In the genomic region with DNA sequence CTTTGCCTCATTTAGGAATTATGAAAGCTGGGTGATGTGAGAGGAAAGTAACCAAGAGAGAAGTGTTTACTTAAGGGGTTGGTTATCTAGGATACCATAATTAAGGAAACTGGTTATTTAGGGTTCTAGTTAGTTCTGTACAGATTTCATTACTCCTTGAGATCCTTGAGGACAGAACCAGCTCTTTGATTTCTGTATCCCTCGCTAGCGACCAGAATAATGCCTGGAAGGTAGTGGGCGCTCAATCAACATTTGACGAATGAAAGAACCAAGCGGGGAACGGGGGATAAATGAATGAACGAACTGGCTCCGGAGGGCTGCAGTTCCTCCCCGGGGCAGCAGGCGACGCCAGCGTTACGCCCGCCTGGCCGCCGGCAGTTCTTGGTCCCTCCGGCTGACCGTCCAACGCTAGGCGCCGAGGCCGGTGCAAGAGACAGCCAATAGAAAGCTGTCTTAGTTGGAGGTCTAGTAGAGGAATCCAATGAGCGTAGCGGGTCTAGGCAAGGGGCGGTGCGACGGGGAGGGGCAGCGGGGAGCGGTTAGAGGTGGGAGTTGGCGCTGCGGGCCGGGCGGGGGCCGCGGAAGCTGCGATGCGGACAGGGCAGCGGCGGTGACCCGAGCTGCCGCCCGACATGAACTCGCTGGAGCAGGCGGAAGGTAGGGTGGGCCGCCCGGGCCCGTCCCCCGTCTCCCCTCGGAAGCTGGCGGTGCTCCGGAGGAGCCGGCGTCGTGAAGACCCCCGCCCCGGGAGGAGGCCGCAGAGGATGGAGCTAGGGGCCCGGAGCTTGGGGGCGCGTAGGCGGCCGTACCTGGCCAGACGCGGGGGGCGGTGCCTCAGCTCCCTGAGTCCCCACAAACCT, we compare ENCODE assay signal across 1 cellular context.
A peak's percentile ranks its signal among the peaks of the same experiment; 100 is the strongest.
TF ChIP-seq lines count a peak whose summit lies in the region.

A gene with protein sequence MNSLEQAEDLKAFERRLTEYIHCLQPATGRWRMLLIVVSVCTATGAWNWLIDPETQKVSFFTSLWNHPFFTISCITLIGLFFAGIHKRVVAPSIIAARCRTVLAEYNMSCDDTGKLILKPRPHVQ (plus strand): TSS at position 542 of the 860 bp plus-strand sequence. CDS start 91 bp downstream, at position 633.

TF ChIP-seq in HepG2, 621 proteins besides CTCF, POLR2A, EP300 and RAD21 (continued from another document and continues in another):
- peak; percentile 97 for TF ChIP-seq PATZ1 (CRISPR knock-in tag; IDR thresholded peaks at IDR 0.05)
- TF ChIP-seq ATF1 (CRISPR knock-in tag; IDR thresholded peaks at IDR 0.05), result no peak
- TF ChIP-seq MIER2 (CRISPR knock-in tag; IDR thresholded peaks at IDR 0.05), result no peak; the same call in 1 of the 2 replicates
- TF ChIP-seq ZNF777 (CRISPR knock-in tag; IDR thresholded peaks at IDR 0.05), result peak; percentile 83
- peak; percentile 41; the same call in 1 of the 2 replicates for TF ChIP-seq ZNF597 (CRISPR knock-in tag; IDR thresholded peaks at IDR 0.05)
- no peak for TF ChIP-seq ATF7 (IDR thresholded peaks at IDR 0.05)
- no peak; the same call in 1 of the 2 replicates for TF ChIP-seq ATF7 (CRISPR knock-in tag; IDR thresholded peaks at IDR 0.05)
- peak; percentile 100 for TF ChIP-seq ZMYM4 (CRISPR knock-in tag; IDR thresholded peaks at IDR 0.05)
- TF ChIP-seq MAZ (IDR thresholded peaks at IDR 0.05; ENCODE audit: borderline replicate concordance, low read depth, low read length), result peak; percentile 100
- peak; percentile 100 for TF ChIP-seq MAZ (CRISPR knock-in tag; IDR thresholded peaks at IDR 0.05; ENCODE audit: low read depth)
- TF ChIP-seq, protein P1, sequence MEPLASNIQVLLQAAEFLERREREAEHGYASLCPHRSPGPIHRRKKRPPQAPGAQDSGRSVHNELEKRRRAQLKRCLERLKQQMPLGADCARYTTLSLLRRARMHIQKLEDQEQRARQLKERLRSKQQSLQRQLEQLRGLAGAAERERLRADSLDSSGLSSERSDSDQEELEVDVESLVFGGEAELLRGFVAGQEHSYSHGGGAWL (CRISPR knock-in tag; IDR thresholded peaks at IDR 0.05), result peak; percentile 87
- peak; percentile 60 for TF ChIP-seq HCFC1 (IDR thresholded peaks at IDR 0.05; ENCODE audit: low read depth, low read length)
- peak; percentile 70; the same call in 1 of the 2 replicates for TF ChIP-seq KDM5A (IDR thresholded peaks at IDR 0.05; ENCODE audit: borderline replicate concordance, low read length)
- no peak for TF ChIP-seq ZNF263 (CRISPR knock-in tag; IDR thresholded peaks at IDR 0.05)
- no peak for TF ChIP-seq ZC3H4 (CRISPR knock-in tag; IDR thresholded peaks at IDR 0.05; ENCODE audit: borderline replicate concordance)
- no peak for TF ChIP-seq GRHL1 (CRISPR knock-in tag; conservative IDR thresholded peaks at IDR 0.05)
- TF ChIP-seq, protein P2, sequence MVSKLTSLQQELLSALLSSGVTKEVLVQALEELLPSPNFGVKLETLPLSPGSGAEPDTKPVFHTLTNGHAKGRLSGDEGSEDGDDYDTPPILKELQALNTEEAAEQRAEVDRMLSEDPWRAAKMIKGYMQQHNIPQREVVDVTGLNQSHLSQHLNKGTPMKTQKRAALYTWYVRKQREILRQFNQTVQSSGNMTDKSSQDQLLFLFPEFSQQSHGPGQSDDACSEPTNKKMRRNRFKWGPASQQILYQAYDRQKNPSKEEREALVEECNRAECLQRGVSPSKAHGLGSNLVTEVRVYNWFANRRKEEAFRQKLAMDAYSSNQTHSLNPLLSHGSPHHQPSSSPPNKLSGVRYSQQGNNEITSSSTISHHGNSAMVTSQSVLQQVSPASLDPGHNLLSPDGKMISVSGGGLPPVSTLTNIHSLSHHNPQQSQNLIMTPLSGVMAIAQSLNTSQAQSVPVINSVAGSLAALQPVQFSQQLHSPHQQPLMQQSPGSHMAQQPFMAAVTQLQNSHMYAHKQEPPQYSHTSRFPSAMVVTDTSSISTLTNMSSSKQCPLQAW (CRISPR knock-in tag; IDR thresholded peaks at IDR 0.05), result peak; percentile 99
- TF ChIP-seq HNF4A (CRISPR knock-in tag; IDR thresholded peaks at IDR 0.05), result peak; percentile 32; the same call in 1 of the 2 replicates
- TF ChIP-seq ZNF766 (CRISPR knock-in tag; IDR thresholded peaks at IDR 0.05; ENCODE audit: borderline replicate concordance), result peak; percentile 88
- no peak for TF ChIP-seq ZNF496 (CRISPR knock-in tag; IDR thresholded peaks at IDR 0.05; ENCODE audit: insufficient replicate concordance)
- TF ChIP-seq ZNF574 (CRISPR knock-in tag; IDR thresholded peaks at IDR 0.05), result peak; percentile 98
- TF ChIP-seq ZNF337 (CRISPR knock-in tag; IDR thresholded peaks at IDR 0.05; ENCODE audit: borderline replicate concordance, low read depth), result no peak; the same call in 1 of the 2 replicates
- peak; percentile 84; the same call in 1 of the 2 replicates for TF ChIP-seq ZNF773 (CRISPR knock-in tag; IDR thresholded peaks at IDR 0.05; ENCODE audit: borderline replicate concordance)
- TF ChIP-seq ZEB1 (IDR thresholded peaks at IDR 0.05; ENCODE audit: insufficient replicate concordance, low read depth), result peak; percentile 65
- peak; percentile 98 for TF ChIP-seq STAG1 (CRISPR knock-in tag; IDR thresholded peaks at IDR 0.05)
- TF ChIP-seq NFYC (CRISPR knock-in tag; IDR thresholded peaks at IDR 0.05), result peak; percentile 100
- TF ChIP-seq ZSCAN21 (CRISPR knock-in tag; IDR thresholded peaks at IDR 0.05; ENCODE audit: borderline replicate concordance), result peak; percentile 30; the same call in 1 of the 2 replicates
- 0 out of 2 replicates have a peak, but pooled peaks have one; percentile 72 for TF ChIP-seq ZNF224 (CRISPR knock-in tag; IDR thresholded peaks at IDR 0.05)
- TF ChIP-seq ZFP82 (CRISPR knock-in tag; IDR thresholded peaks at IDR 0.05; ENCODE audit: borderline replicate concordance), result peak; percentile 4; the same call in 1 of the 2 replicates
- TF ChIP-seq, protein P3, sequence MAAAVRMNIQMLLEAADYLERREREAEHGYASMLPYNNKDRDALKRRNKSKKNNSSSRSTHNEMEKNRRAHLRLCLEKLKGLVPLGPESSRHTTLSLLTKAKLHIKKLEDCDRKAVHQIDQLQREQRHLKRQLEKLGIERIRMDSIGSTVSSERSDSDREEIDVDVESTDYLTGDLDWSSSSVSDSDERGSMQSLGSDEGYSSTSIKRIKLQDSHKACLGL (CRISPR knock-in tag; IDR thresholded peaks at IDR 0.05), result peak; percentile 88; the same call in 1 of the 2 replicates
- TF ChIP-seq NCOA5 (CRISPR knock-in tag; IDR thresholded peaks at IDR 0.05), result no peak
- TF ChIP-seq ZNF652 (CRISPR knock-in tag; IDR thresholded peaks at IDR 0.05; ENCODE audit: borderline replicate concordance, low read depth), result peak; percentile 50; the same call in 1 of the 2 replicates
- TF ChIP-seq ZBTB26 (CRISPR knock-in tag; IDR thresholded peaks at IDR 0.05; ENCODE audit: borderline replicate concordance), result peak; percentile 64; the same call in 1 of the 2 replicates
- TF ChIP-seq CENPT (CRISPR knock-in tag; IDR thresholded peaks at IDR 0.05; ENCODE audit: low read depth), result no peak
- no peak for TF ChIP-seq MAFF (IDR thresholded peaks at IDR 0.05; ENCODE audit: low read depth, low read length)
- 0 out of 2 replicates have a peak, but pooled peaks have one; percentile 49 for TF ChIP-seq NAIF1 (CRISPR knock-in tag; IDR thresholded peaks at IDR 0.05; ENCODE audit: borderline replicate concordance)
- TF ChIP-seq HOXA3 (CRISPR knock-in tag; IDR thresholded peaks at IDR 0.05), result peak; percentile 90
- TF ChIP-seq TFDP2 (CRISPR knock-in tag; IDR thresholded peaks at IDR 0.05), result peak; percentile 75
- TF ChIP-seq POGK (CRISPR knock-in tag; conservative IDR thresholded peaks at IDR 0.05), result peak; percentile 76
- TF ChIP-seq ZNF205 (CRISPR knock-in tag; IDR thresholded peaks at IDR 0.05), result peak; percentile 99
- no peak for TF ChIP-seq ZNF75D (CRISPR knock-in tag; IDR thresholded peaks at IDR 0.05; ENCODE audit: borderline replicate concordance)
- TF ChIP-seq HNRNPK (IDR thresholded peaks at IDR 0.05; ENCODE audit: low read depth, low read length, poor library complexity, severe bottlenecking), result peak; percentile 88
- peak; percentile 18; the same call in 1 of the 2 replicates for TF ChIP-seq NCOR1 (IDR thresholded peaks at IDR 0.05; ENCODE audit: borderline replicate concordance, low read length)
- peak; percentile 61 for TF ChIP-seq AGO2 (optimal IDR thresholded peaks at IDR 0.05; ENCODE audit: low read depth, low read length)
- TF ChIP-seq ZNF292 (CRISPR knock-in tag; IDR thresholded peaks at IDR 0.05; ENCODE audit: borderline replicate concordance, low read depth), result peak; percentile 57; the same call in 1 of the 2 replicates
- TF ChIP-seq ZNF776 (CRISPR knock-in tag; IDR thresholded peaks at IDR 0.05), result peak; percentile 93
